ENCODE assay signal across 16 cellular contexts in the genomic region with DNA sequence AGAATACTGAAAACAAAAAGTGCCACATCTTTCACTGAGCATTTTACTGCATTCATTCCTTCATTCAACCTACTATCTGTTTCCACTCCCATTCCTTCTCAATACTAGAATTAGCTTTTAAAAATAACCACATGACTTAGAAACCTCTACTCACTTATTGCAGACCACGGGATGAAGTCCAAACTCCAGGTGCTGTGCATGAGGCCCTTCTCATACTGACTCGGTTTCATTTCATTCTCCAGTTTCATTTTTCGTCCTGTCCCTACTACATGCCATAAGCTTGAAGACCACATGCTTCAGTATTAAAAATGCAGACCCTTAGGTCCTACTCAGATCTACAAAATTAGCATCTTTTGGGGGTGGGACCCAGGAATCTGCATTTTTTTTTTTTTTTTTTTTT. TPM values are rescaled to one million over a fixed set of nuclear protein-coding genes. Genes with fewer than 3 reads are reported as not detected.
A peak's percentile ranks its signal among the peaks of the same experiment; 100 is the strongest.
DNase-seq lines count a peak whose midpoint lies in the region; ATAC-seq, FAIRE-seq and TF ChIP-seq lines count a peak whose summit lies in the region.
"Had no signal": no experiment of that assay in that cellular context is flagged by ENCODE, and none has a peak within 500 bp of the region (broad histone marks: within the 10 kb centered on the region; RNA-seq: fewer than 3 reads in every experiment).

No MANE protein-coding gene starts in this region.

- no peaks in the 10 kb centered on the region for H3K9me3 Mint-ChIP-seq in CD8-positive, alpha-beta memory T cell
- H3K9me3 Mint-ChIP-seq in IgD-negative memory B cell = peaks cover 0 to 2% (median 1%) of the 10 kb centered on the region in 3 donors
- H3K9me3 Mint-ChIP-seq in activated T-helper 17 cell treated with anti-CD3 and anti-CD28 coated beads, Interleukin-2, amount 50 U/mL, for 72 hours = peaks cover 6% of the 10 kb centered on the region

- no peaks in the 10 kb centered on the region for H3K27me3 ChIP-seq in CD8-positive, alpha-beta memory T cell (ENCODE audit: insufficient read depth, low read length, poor library complexity, severe bottlenecking)
- no peaks in the 10 kb centered on the region for H3K27me3 ChIP-seq in small intestine (ENCODE audit: control insufficient read depth in 2 of 2, insufficient read depth in 2 of 2, low read length in 2 of 2)
- H3K27me3 ChIP-seq in pancreas = no peaks in the 10 kb centered on the region
- no peaks in the 10 kb centered on the region for H3K27me3 ChIP-seq in left ventricle myocardium inferior (ENCODE audit: low read depth)

- no peak for DNase-seq in CD8-positive, alpha-beta memory T cell
- DNase-seq in small intestine (peak; percentile 62), pancreas (no peak), left ventricle myocardium inferior (no peak), putamen (ENCODE audit: low spot score) (no peak), hypothalamus (lab: John Stamatoyannopoulos, UW) (no peak)
- DNase-seq: GF-D8, Kasumi-1, NCI-H1105 treated with DMSO at 0.1 percent for 48 hours, NCI-H1694 treated with DMSO at 0.1 percent for 48 hours, NCI-H226, NCI-H526 treated with DMSO at 0.1 percent for 48 hours had no signal

- no peak overlapping the region for H3K4me3 ChIP-seq in CD8-positive, alpha-beta memory T cell (ENCODE audit: low read length)
- H3K4me3 ChIP-seq in small intestine (ENCODE audit: low read depth in 1 of 2, low read length in 2 of 2) (no peak overlapping the region), pancreas (no peak overlapping the region), left ventricle myocardium inferior (no peak overlapping the region)

- peaks cover 33 to 58% (median 50%) of the 10 kb centered on the region in 3 donors for H3K4me1 Mint-ChIP-seq in CD8-positive, alpha-beta memory T cell
- peaks cover 38 to 52% (median 51%) of the 10 kb centered on the region in 3 donors for H3K4me1 Mint-ChIP-seq in IgD-negative memory B cell
- H3K4me1 Mint-ChIP-seq in activated T-helper 17 cell treated with anti-CD3 and anti-CD28 coated beads, Interleukin-2, amount 50 U/mL, for 72 hours = peaks cover 29% of the 10 kb centered on the region

- peaks cover 0 to 10% (median 1%) of the 10 kb centered on the region in 3 donors for H3K36me3 Mint-ChIP-seq in CD8-positive, alpha-beta memory T cell
- no peaks in the 10 kb centered on the region for H3K36me3 Mint-ChIP-seq in IgD-negative memory B cell
- H3K36me3 Mint-ChIP-seq in activated T-helper 17 cell treated with anti-CD3 and anti-CD28 coated beads, Interleukin-2, amount 50 U/mL, for 72 hours (ENCODE audit: low read depth) = peaks cover 22% of the 10 kb centered on the region

- peaks cover 47% of the 10 kb centered on the region for H3K4me1 ChIP-seq in CD8-positive, alpha-beta memory T cell (ENCODE audit: insufficient read depth, low read length)
- H3K4me1 ChIP-seq in small intestine (ENCODE audit: control insufficient read depth in 2 of 2, insufficient read depth in 1 of 2, low read depth in 1 of 2, low read length in 1 of 2) = peaks cover 3 to 5% of the 10 kb centered on the region in 2 donors
- peaks cover 3 to 11% (median 9%) of the 10 kb centered on the region in 3 donors for H3K4me1 ChIP-seq in pancreas
- H3K4me1 ChIP-seq in left ventricle myocardium inferior = peaks cover 35% of the 10 kb centered on the region

- peak overlapping the region in 4 of 7 donors; percentile 25 to 74 (median 40) for H3K4me3 Mint-ChIP-seq in CD8-positive, alpha-beta memory T cell
- H3K4me3 Mint-ChIP-seq in IgD-negative memory B cell = peak overlapping the region; percentile 50 to 77 (median 62)
- H3K4me3 Mint-ChIP-seq in activated T-helper 17 cell treated with anti-CD3 and anti-CD28 coated beads, Interleukin-2, amount 50 U/mL, for 72 hours = peak overlapping the region; percentile 10

- no peak overlapping the region for H3K27ac ChIP-seq in CD8-positive, alpha-beta memory T cell (ENCODE audit: low read depth, low read length)
- H3K27ac ChIP-seq in small intestine (ENCODE audit: low read depth in 1 of 2, low read length in 1 of 2) = no peak overlapping the region
- H3K27ac ChIP-seq in pancreas = no peak overlapping the region
- no peak overlapping the region for H3K27ac ChIP-seq in left ventricle myocardium inferior (replicated peaks)
- H3K27ac ChIP-seq: RWPE1 had no signal

- H3K9me3 ChIP-seq in CD8-positive, alpha-beta memory T cell (ENCODE audit: low read length) = no peaks in the 10 kb centered on the region
- H3K9me3 ChIP-seq in small intestine (ENCODE audit: control insufficient read depth, low read depth) (no peaks in the 10 kb centered on the region), pancreas (peaks cover 0 to 2% (median 0%) of the 10 kb centered on the region in 4 donors), left ventricle myocardium inferior (replicated peaks) (no peaks in the 10 kb centered on the region)

- ATAC-seq in activated T-helper 17 cell treated with anti-CD3 and anti-CD28 coated beads, Interleukin-2, amount 50 U/mL, for 72 hours (replicated peaks) = no peak
- ATAC-seq in pancreas = no peak

- CTCF ChIA-PET in CD8-positive, alpha-beta memory T cell (lab: Charles Lee) = no interaction called here

- H3K27me3 Mint-ChIP-seq in CD8-positive, alpha-beta memory T cell = no peaks in the 10 kb centered on the region
- no peaks in the 10 kb centered on the region for H3K27me3 Mint-ChIP-seq in IgD-negative memory B cell
- no peaks in the 10 kb centered on the region for H3K27me3 Mint-ChIP-seq in activated T-helper 17 cell treated with anti-CD3 and anti-CD28 coated beads, Interleukin-2, amount 50 U/mL, for 72 hours

- intact Hi-C loops in pancreas (cut with DNase I) (no loop called here), left ventricle myocardium inferior (cut with micrococcal nuclease) (no loop called here)

- POLR2A ChIA-PET in CD8-positive, alpha-beta memory T cell (lab: Charles Lee) = interaction anchor here (0.6 kb wide), 1 partner anchor 24 kb away, joined by 3 read pairs; no protein-coding TSS in a partner anchor

- FAIRE-seq in small intestine (lab: Jason Lieb, UNC) = no peak
- no peak for FAIRE-seq in pancreas (lab: Jason Lieb, UNC)
- FAIRE-seq: H1 had no signal

- H3K36me3 ChIP-seq in CD8-positive, alpha-beta memory T cell (ENCODE audit: insufficient read depth, low read length) = no peaks in the 10 kb centered on the region
- H3K36me3 ChIP-seq in small intestine (ENCODE audit: control insufficient read depth in 2 of 2, insufficient read depth in 2 of 2, low read length in 2 of 2) (no peaks in the 10 kb centered on the region), pancreas (no peaks in the 10 kb centered on the region), left ventricle myocardium inferior (no peaks in the 10 kb centered on the region)

- no peak for TF ChIP-seq CTCF in pancreas (IDR thresholded peaks at IDR 0.05)
- TF ChIP-seq CTCF in left ventricle myocardium inferior (IDR thresholded peaks at IDR 0.05; ENCODE audit: borderline replicate concordance) = no peak

- peak overlapping the region in 2 of 8 donors; percentile 49 to 63 for H3K27ac Mint-ChIP-seq in CD8-positive, alpha-beta memory T cell
- H3K27ac Mint-ChIP-seq in IgD-negative memory B cell = peak overlapping the region in 2 of 3 donors; percentile 61 to 73
- H3K27ac Mint-ChIP-seq in activated T-helper 17 cell treated with anti-CD3 and anti-CD28 coated beads, Interleukin-2, amount 50 U/mL, for 72 hours = no peak overlapping the region

- 18 to 50% (median 27%) methylated on average over 3 of the region's 3 CpGs for WGBS in small intestine, 3 donors
- WGBS in pancreas, 2 donors = 63 to 67% methylated on average over 3 of the region's 3 CpGs

RNA-seq across cellular contexts. Expression of a gene that starts 2.3 kb away (rescaled TPM):
- total RNA-seq in CD8-positive, alpha-beta memory T cell = 10 to 100 TPM; 20.8 to 25.6 TPM
- 13.0 TPM for polyA plus RNA-seq in CD8-positive, alpha-beta memory T cell
- polyA plus RNA-seq in IgD-negative memory B cell (34.3 TPM), small intestine (10 to 100 TPM in 1 of 3 donors, 1 to 10 TPM in 2; 6.5 to 10.5 (median 7.8) TPM), pancreas (1 to 10 TPM; 3.0 to 3.6 TPM)
- 10 to 100 TPM; 26.9 to 86.0 TPM for total RNA-seq in activated T-helper 17 cell treated with anti-CD3 and anti-CD28 coated beads, Interleukin-2, amount 50 U/mL, for 72 hours
- total RNA-seq in pancreas (10 to 100 TPM; 29.3 to 66.2 (median 34.3) TPM), left ventricle myocardium inferior (38.3 TPM)

Comparison
In these comparisons a context has a peak if more than half of its experiments do, and no peak if none do; other contexts are left out.
1. H3K4me3 Mint-ChIP-seq: peak in every context shown above with its lines; median percentile 62 in IgD-negative memory B cell; 40 in CD8-positive, alpha-beta memory T cell; 10 in activated T-helper 17 cell treated with anti-CD3 and anti-CD28 coated beads, Interleukin-2, amount 50 U/mL, for 72 hours.